24 cellular contexts compared by ENCODE assay signal in genomic region chr5:126000533-126000932, GRCh38.
DNase-seq lines count a peak whose midpoint lies in the region; ATAC-seq and TF ChIP-seq lines count a peak whose summit lies in the region.
"Had no signal": no experiment of that assay in that cellular context is flagged by ENCODE, and none has a peak within 500 bp of the region (broad histone marks: within the 10 kb centered on the region; RNA-seq: fewer than 3 reads in every experiment).

No MANE protein-coding gene starts in this region.

- no peak overlapping the region for H3K4me2 ChIP-seq in SK-N-SH

- no peak overlapping the region for H3K9ac ChIP-seq in SK-N-SH

- TF ChIP-seq CTCF in SK-N-SH (IDR thresholded peaks at IDR 0.05) (no peak), astrocyte of the spinal cord (IDR thresholded peaks at IDR 0.05; ENCODE audit: low read depth, low read length) (no peak)

- no peak overlapping the region for H3K4me3 ChIP-seq in SK-N-SH (ENCODE audit: low read depth in 2 of 2, low read length in 1 of 2)
- no peak overlapping the region for H3K4me3 ChIP-seq in astrocyte of the spinal cord (ENCODE audit: low read depth, low read length)
- H3K4me3 ChIP-seq: adrenal gland, ovary, SJSA1, tibial nerve had no signal

- no peak overlapping the region for H3K27ac ChIP-seq in SK-N-SH (ENCODE audit: low read depth in 2 of 2, low read length in 1 of 2)
- H3K27ac ChIP-seq: adrenal gland, ovary, SJSA1, tibial nerve had no signal

- H3K4me1 ChIP-seq in SK-N-SH (ENCODE audit: control insufficient read depth in 1 of 2, insufficient read depth in 2 of 2, low read depth in 1 of 2, low read length in 1 of 2): peaks cover 7 to 10% of the 10 kb centered on the region in 2 experiments; a peak in 3 of 4 replicates

- no peaks in the 10 kb centered on the region for H3K36me3 ChIP-seq in SK-N-SH (replicated peaks in 1 of 2; ENCODE audit: control insufficient read depth in 1 of 2, insufficient read depth in 2 of 2, low read length in 1 of 2)
- H3K36me3 ChIP-seq: adrenal gland, ovary, SJSA1, tibial nerve had no signal

- H3K9me3 ChIP-seq in SK-N-SH: no peaks in the 10 kb centered on the region
- H3K9me3 ChIP-seq: adrenal gland, ovary, SJSA1, tibial nerve had no signal

- POLR2A ChIA-PET in SK-N-SH (lab: Yijun Ruan, JAX): no interaction called here

- no peak for DNase-seq in SK-N-SH
- DNase-seq in NCI-H2227 (lab: John Stamatoyannopoulos, UW; ENCODE audit: unreplicated experiment): peak; percentile 57
- DNase-seq in astrocyte of the spinal cord (ENCODE audit: low read depth, low spot score): peak; percentile 27
- DNase-seq in NCI-H187 (lab: John Stamatoyannopoulos, UW): no peak
- DNase-seq: activated CD4-positive, alpha-beta T cell treated with anti-CD3 and anti-CD28 coated beads, Interleukin-2, amount 50 U/mL, for 4 hours; activated CD4-positive, CD25-positive, alpha-beta regulatory T cell; activated naive CD4-positive, alpha-beta T cell treated with Interleukin-2 at 50 U/mL for 16 hours; adrenal gland; AML-193; CD4-positive, alpha-beta T cell; HCEC 1CT; midbrain; naive thymus-derived CD4-positive, alpha-beta T cell; NCI-H510A; ovary; RPMI8226; stimulated activated CD4-positive, alpha-beta T cell treated with anti-CD3 and anti-CD28 coated beads, Interleukin-2, amount 100 ng/mL, for 24 hours; T-helper 1 cell had no signal

- H3K27me3 ChIP-seq in SK-N-SH (ENCODE audit: insufficient read depth): no peaks in the 10 kb centered on the region
- H3K27me3 ChIP-seq: adrenal gland, ovary, SJSA1, tibial nerve had no signal

- TF ChIP-seq EP300 in SK-N-SH (IDR thresholded peaks at IDR 0.05; ENCODE audit: borderline replicate concordance in 1 of 2, low read depth in 1 of 2, low read length in 1 of 2): no peak

- no peak for TF ChIP-seq RAD21 in SK-N-SH (IDR thresholded peaks at IDR 0.05; ENCODE audit: low read length)

- CTCF ChIA-PET in SK-N-SH (lab: Yijun Ruan, JAX): interaction anchor here (0.8 kb wide), 1 partner anchor 14 kb away, joined by 3 read pairs; no protein-coding TSS in a partner anchor

- no peaks in the 10 kb centered on the region for H3K79me2 ChIP-seq in SK-N-SH (ENCODE audit: insufficient read depth)

- in situ Hi-C loops in astrocyte of the spinal cord (cut with HindIII; ENCODE audit: low sequenced_read_pairs): no loop called here

- no peaks in the 10 kb centered on the region for H4K20me1 ChIP-seq in SK-N-SH (ENCODE audit: insufficient read depth)

- H2AFZ ChIP-seq in SK-N-SH (ENCODE audit: low read depth): no peak overlapping the region

- ATAC-seq in SK-N-SH treated with all-trans-retinoic acid at 6 μM for 48 hours (no peak), HG03442 (IDR thresholded peaks at IDR 0.05; ENCODE audit: unreplicated experiment) (no peak), HG02610 (IDR thresholded peaks at IDR 0.05; ENCODE audit: unreplicated experiment) (no peak), GM19328 (IDR thresholded peaks at IDR 0.05; ENCODE audit: unreplicated experiment) (no peak)
- ATAC-seq: naive thymus-derived CD4-positive, alpha-beta T cell had no signal

- H3F3A ChIP-seq in SK-N-SH (replicated peaks; ENCODE audit: insufficient read depth): peaks cover 3% of the 10 kb centered on the region

- no peaks in the 10 kb centered on the region for H3K9me2 ChIP-seq in SK-N-SH

TF ChIP-seq in SK-N-SH treated with all-trans-retinoic acid at 6 μM for 48 hours, 23 proteins besides CTCF, POLR2A, EP300 and RAD21:
- TF ChIP-seq RARB (CRISPR knock-in tag; IDR thresholded peaks at IDR 0.05): no peak
- TF ChIP-seq ISL1 (CRISPR knock-in tag; IDR thresholded peaks at IDR 0.05): peak; percentile 93
TF ChIP-seq in SK-N-SH treated with all-trans-retinoic acid at 6 μM for 48 hours: peak in this region for 1.

TF ChIP-seq in SK-N-SH, 30 proteins besides CTCF, POLR2A, EP300 and RAD21:
- TF ChIP-seq USF1 (IDR thresholded peaks at IDR 0.05; ENCODE audit: borderline replicate concordance, low read depth) (no peak), FOSL2 (IDR thresholded peaks at IDR 0.05; ENCODE audit: borderline replicate concordance, low read depth) (no peak), TEAD4 (IDR thresholded peaks at IDR 0.05; ENCODE audit: borderline replicate concordance, insufficient read depth) (no peak), MAX (IDR thresholded peaks at IDR 0.05; ENCODE audit: low read depth) (no peak), MEF2A (IDR thresholded peaks at IDR 0.05; ENCODE audit: borderline replicate concordance, low read depth) (no peak), GABPA (IDR thresholded peaks at IDR 0.05; ENCODE audit: low read depth) (no peak), JUND (IDR thresholded peaks at IDR 0.05) (no peak), MXI1 (IDR thresholded peaks at IDR 0.05; ENCODE audit: low read depth, low read length) (no peak), REST (IDR thresholded peaks at IDR 0.05; ENCODE audit: low read depth, low read length) (no peak), RXRA (IDR thresholded peaks at IDR 0.05; ENCODE audit: borderline replicate concordance, low read depth) (no peak), SMC3 (IDR thresholded peaks at IDR 0.05; ENCODE audit: low read depth, low read length) (no peak), POLR2AphosphoS5 (IDR thresholded peaks at IDR 0.05; ENCODE audit: low read depth, low read length) (no peak), NFIC (IDR thresholded peaks at IDR 0.05; ENCODE audit: borderline replicate concordance) (no peak)
TF ChIP-seq in SK-N-SH: peak in this region for 0.

Comparison
In these comparisons a context has a peak if more than half of its experiments do, and no peak if none do; other contexts are left out.
1. DNase-seq: peak in NCI-H2227 (single experiment) and astrocyte of the spinal cord (single experiment); none in SK-N-SH (single experiment) and NCI-H187 (0 of 2).